9 cellular contexts compared by ENCODE assay signal in the genomic region with DNA sequence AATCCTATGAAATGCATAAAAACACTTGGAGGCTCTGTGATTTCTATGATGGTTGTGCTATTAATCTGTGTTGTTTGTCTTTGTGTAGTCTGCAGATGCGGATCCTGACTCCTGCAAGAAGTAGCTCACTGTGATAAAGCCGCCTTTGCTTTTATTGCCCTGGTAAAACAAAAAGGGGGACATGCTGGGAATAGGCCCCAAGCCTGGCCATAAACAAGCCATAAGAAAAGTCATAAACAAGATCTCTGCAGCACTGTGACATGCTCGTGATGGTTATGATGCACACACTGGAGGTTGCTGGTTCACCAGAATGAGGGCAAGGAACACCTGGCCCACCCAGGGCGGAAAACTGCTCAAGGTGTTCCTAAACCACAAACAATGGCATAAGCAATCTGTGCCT. TPM values are rescaled to one million over a fixed set of nuclear protein-coding genes. Genes with fewer than 3 reads are reported as not detected.
"Had no signal": no experiment of that assay in that cellular context is flagged by ENCODE, and none has a peak within 500 bp of the region (broad histone marks: within the 10 kb centered on the region; RNA-seq: fewer than 3 reads in every experiment).

No MANE protein-coding gene starts in this region.

- H3K9ac ChIP-seq: KMS-11 had no signal

- H3K4me2 ChIP-seq: KMS-11 had no signal

- ATAC-seq: K562 had no signal

- H3K27ac ChIP-seq: HL-60, KMS-11 had no signal

- FAIRE-seq: HTR-8/SVneo, K562 had no signal

- DNase-seq: IMR-90, KBM-7, KG1 had no signal

- H3K4me3 ChIP-seq: K562 had no signal

RNA-seq across cellular contexts. Expression of a gene that starts 36.5 kb away (rescaled TPM):
- total RNA-seq: HT-29 had no signal
- polyA plus RNA-seq: IgD-negative memory B cell had no signal
